25 cellular contexts compared by ENCODE assay signal in genomic region chr4:150743564-150744342, GRCh38.
A peak's percentile ranks its signal among the peaks of the same experiment; 100 is the strongest.
DNase-seq lines count a peak whose midpoint lies in the region; ATAC-seq, FAIRE-seq and TF ChIP-seq lines count a peak whose summit lies in the region.
"Had no signal": no experiment of that assay in that cellular context is flagged by ENCODE, and none has a peak within 500 bp of the region (broad histone marks: within the 10 kb centered on the region; RNA-seq: fewer than 3 reads in every experiment).

No MANE protein-coding gene starts in this region.

- TF ChIP-seq RAD21 in GM12878 (IDR thresholded peaks at IDR 0.05; ENCODE audit: insufficient read depth, low read depth, low read length) = no peak

- peak; percentile 2 for DNase-seq in NOMO-1 treated with dmso at 0.1 percent for 144 hours (lab: John Stamatoyannopoulos, UW; ENCODE audit: unreplicated experiment)
- DNase-seq in NOMO-1 treated with DMSO at 0.1 percent for 48 hours (lab: John Stamatoyannopoulos, UW; ENCODE audit: unreplicated experiment) = no peak
- DNase-seq in GM12878 (ENCODE audit: low read depth, low spot score) = peak; percentile 4
- DNase-seq in left kidney (ENCODE audit: low read depth, low spot score) = peak; percentile 7
- no peak for DNase-seq in trophoblast cell
- DNase-seq in transverse colon = no peak
- DNase-seq in GDM1 (lab: John Stamatoyannopoulos, UW) = no peak
- DNase-seq: activated CD8-positive, alpha-beta memory T cell treated with anti-CD3 and anti-CD28 coated beads for 24 hours; activated naive CD4-positive, alpha-beta T cell treated with anti-CD3 and anti-CD28 coated beads, Interleukin-2, amount 50 U/mL, for 16 hours; activated T-cell treated with anti-CD3 and anti-CD28 coated beads, Interleukin-2, amount 50 U/mL, for 24 hours; aorta; DND-41; head of caudate nucleus; naive B cell; NCI-H1436 treated with DMSO at 0.1 percent for 48 hours; NCI-H510A treated with DMSO at 0.1 percent for 48 hours; SHP77 treated with DMSO at 0.1 percent for 48 hours; stimulated activated CD4-positive, alpha-beta T cell treated with anti-CD3 and anti-CD28 coated beads, Interleukin-2, amount 100 ng/mL, for 24 hours; T-cell had no signal

- no peak overlapping the region for H3K23ac ChIP-seq in trophoblast cell (ENCODE audit: low read length)

- SMC1A ChIA-PET in GM12878 (lab: Charles Lee; ENCODE audit: uncharacterized antibody, unreplicated experiment) = interaction anchor here (0.6 to 1.4 kb wide), 4 partner anchors 18 to 87 kb away, joined by 3 to 4 read pairs (median 3); no protein-coding TSS in a partner anchor

- H2BK12ac ChIP-seq in trophoblast cell (ENCODE audit: low read length) = no peak overlapping the region

- TF ChIP-seq POLR2A in GM12878 (IDR thresholded peaks at IDR 0.05; ENCODE audit: low read depth, low read length) (no peak), transverse colon (IDR thresholded peaks at IDR 0.05) (no peak)

- no peak for TF ChIP-seq EP300 in GM12878 (IDR thresholded peaks at IDR 0.05; ENCODE audit: borderline replicate concordance in 1 of 2, control insufficient read depth in 1 of 2, low read depth in 2 of 2, low read length in 2 of 2)
- no peak for TF ChIP-seq EP300 in transverse colon (IDR thresholded peaks at IDR 0.05; ENCODE audit: low read depth)

- no peak overlapping the region for H3K14ac ChIP-seq in trophoblast cell (ENCODE audit: low read length)

- no peak overlapping the region for H3K9ac ChIP-seq in GM12878 (ENCODE audit: control insufficient read depth, insufficient read depth, low read length)
- H3K9ac ChIP-seq in trophoblast cell (ENCODE audit: low read length) = no peak overlapping the region
- H3K9ac ChIP-seq: KMS-11 had no signal

- POLR2A ChIA-PET in HEK293 (lab: Yijun Ruan, JAX) (no interaction called here), GM12878 (lab: Charles Lee) (interaction anchor here (1.1 kb wide), 1 partner anchor 9 kb away, joined by 5 read pairs; no protein-coding TSS in a partner anchor)

- no peaks in the 10 kb centered on the region for H3K79me2 ChIP-seq in GM12878 (ENCODE audit: control insufficient read depth, insufficient read depth, low read length)
- H3K79me2 ChIP-seq in trophoblast cell (ENCODE audit: control insufficient read depth, insufficient read depth, low read length, poor library complexity) = no peaks in the 10 kb centered on the region

- H2AFZ ChIP-seq in GM12878 (ENCODE audit: control insufficient read depth, low read depth, low read length) (no peak overlapping the region), trophoblast cell (ENCODE audit: insufficient read depth, low read length, poor library complexity) (no peak overlapping the region)

- H3K79me1 ChIP-seq in trophoblast cell (ENCODE audit: low read length) = no peaks in the 10 kb centered on the region

- H3K9me3 ChIP-seq in HEK293 (ENCODE audit: control insufficient read depth, insufficient read depth, low read depth, low read length) (no peaks in the 10 kb centered on the region), GM12878 (replicated peaks; ENCODE audit: control insufficient read depth, insufficient read depth, low read length) (no peaks in the 10 kb centered on the region), trophoblast cell (ENCODE audit: insufficient read depth, low read depth, low read length) (no peaks in the 10 kb centered on the region), transverse colon (no peaks in the 10 kb centered on the region)

- no peak overlapping the region for H4K91ac ChIP-seq in trophoblast cell (ENCODE audit: low read depth, low read length)

- H3K4me2 ChIP-seq in GM12878 (ENCODE audit: control insufficient read depth, insufficient read depth) = no peak overlapping the region
- H3K4me2 ChIP-seq in trophoblast cell (ENCODE audit: low read length) = no peak overlapping the region
- H3K4me2 ChIP-seq: KMS-11 had no signal

- no peak overlapping the region for H2AK5ac ChIP-seq in trophoblast cell (ENCODE audit: low read length)

- H3K18ac ChIP-seq in trophoblast cell (ENCODE audit: low read length) = no peak overlapping the region

- peak; percentile 80 for ATAC-seq in GM12878
- ATAC-seq: T-cell had no signal

- H4K12ac ChIP-seq in trophoblast cell (ENCODE audit: low read depth, low read length) = no peak overlapping the region

- intact Hi-C loops in GM12878 (cut with micrococcal nuclease; ENCODE audit: unreplicated experiment) = no loop called here
- intact Hi-C loops in transverse colon (cut with DNase I; ENCODE audit: low total_unique reads) = no loop called here

- no peak overlapping the region for H3K4ac ChIP-seq in trophoblast cell (ENCODE audit: low read depth, low read length)

- H4K8ac ChIP-seq in trophoblast cell (ENCODE audit: low read depth, low read length) = no peak overlapping the region

- H3K4me1 ChIP-seq in HEK293 (ENCODE audit: control insufficient read depth, insufficient read depth, low read length) = 0 out of 2 replicates have a peak, but pooled peaks cover 3% of the 10 kb centered on the region
- H3K4me1 ChIP-seq in GM12878 (ENCODE audit: control insufficient read depth, insufficient read depth, low read length) = no peaks in the 10 kb centered on the region
- H3K4me1 ChIP-seq in trophoblast cell (ENCODE audit: control insufficient read depth in 1 of 2, insufficient read depth in 2 of 2, low read length in 2 of 2) = peaks cover 0 to 2% of the 10 kb centered on the region in 2 experiments
- H3K4me1 ChIP-seq in transverse colon = no peaks in the 10 kb centered on the region

- TF ChIP-seq CTCF in HEK293 (tag by site-specific recombination; IDR thresholded peaks at IDR 0.05) (no peak), GM12878 (IDR thresholded peaks at IDR 0.05 in 2 of 3, conservative IDR thresholded peaks at IDR 0.05 in 1 of 3; ENCODE audit: control insufficient read depth in 2 of 3, extremely low read depth in 1 of 3, insufficient read depth in 1 of 3, low read depth in 3 of 3, low read length in 3 of 3) (no peak), transverse colon (IDR thresholded peaks at IDR 0.05) (no peak)

- in situ Hi-C loops in GM12878 (cut with MboI) (no loop called here), transverse colon (cut with MboI; ENCODE audit: low pct_ligation_motif_present in 1 of 4, low pct_unique_long_range_greater_than_20kb in 1 of 4, low sequenced_read_pairs in 3 of 4) (no loop called here)

- no peaks in the 10 kb centered on the region for H4K20me1 ChIP-seq in GM12878 (ENCODE audit: control insufficient read depth, insufficient read depth)

- no peak for FAIRE-seq in GM12878 (lab: Jason Lieb, UNC)
- FAIRE-seq: endothelial cell of umbilical vein, GM12892 had no signal

- H3K27me3 ChIP-seq in GM12878 (replicated peaks in 1 of 2; ENCODE audit: control insufficient read depth in 2 of 2, insufficient read depth in 2 of 2, low read length in 1 of 2) (no peaks in the 10 kb centered on the region), trophoblast cell (ENCODE audit: insufficient read depth, low read length) (no peaks in the 10 kb centered on the region), transverse colon (no peaks in the 10 kb centered on the region)

- RAD21 ChIA-PET in GM12878 (lab: Charles Lee; ENCODE audit: unreplicated experiment) = no interaction called here

- H2BK5ac ChIP-seq in trophoblast cell (ENCODE audit: low read depth, low read length, poor library complexity) = no peak overlapping the region

- BruUV-seq in GM12878 (replicated peaks; lab: Mats Ljungman, UMichigan) = no TSS peak

- CTCF ChIA-PET in HEK293 (lab: Yijun Ruan, JAX) (no interaction called here), GM12878 (lab: Yijun Ruan, JAX) (interaction anchor here (0.6 to 0.9 kb wide), 2 partner anchors 124 to 366 kb away, joined by 3 read pairs; no protein-coding TSS in a partner anchor)

- H3K36me3 ChIP-seq in HEK293 (ENCODE audit: control insufficient read depth in 2 of 2, insufficient read depth in 1 of 2, low read length in 2 of 2) (no peaks in the 10 kb centered on the region; a peak in 1 of 3 replicates), GM12878 (ENCODE audit: control insufficient read depth in 2 of 2, insufficient read depth in 2 of 2, low read length in 1 of 2) (no peaks in the 10 kb centered on the region), trophoblast cell (ENCODE audit: control insufficient read depth in 1 of 2, insufficient read depth in 2 of 2, low read length in 2 of 2) (no peaks in the 10 kb centered on the region), transverse colon (peaks cover 0 to 3% (median 0%) of the 10 kb centered on the region in 4 donors)

- H2BK120ac ChIP-seq in trophoblast cell (ENCODE audit: insufficient read depth, low read length, poor library complexity) = no peak overlapping the region

- H3K4me3 ChIP-seq in HEK293 (ENCODE audit: low read depth, low read length) (no peak overlapping the region), GM12878 (no peak overlapping the region), trophoblast cell (ENCODE audit: low read depth, low read length) (no peak overlapping the region), transverse colon (no peak overlapping the region)
- H3K4me3 ChIP-seq: skin epidermis had no signal

- WGBS in GM12878 (ENCODE audit: insufficient coverage, insufficient replicate concordance, low lambda C conversion rate, missing lambda C conversion rate) = 50% methylated on average over 2 of the region's 2 CpGs
- WGBS in trophoblast cell (ENCODE audit: extremely low coverage, insufficient coverage, insufficient read length) = no CpG with 5 or more reads among the region's 2 CpGs
- 70 to 81% methylated on average over 2 of the region's 2 CpGs for WGBS in transverse colon (ENCODE audit: low coverage in 1 of 2), 2 donors

- H3K27ac ChIP-seq in HEK293 (ENCODE audit: extremely low read depth, low read depth, low read length) (no peak overlapping the region), GM12878 (ENCODE audit: control insufficient read depth, insufficient read depth) (no peak overlapping the region), trophoblast cell (ENCODE audit: low read depth, low read length) (no peak overlapping the region), transverse colon (no peak overlapping the region)
- H3K27ac ChIP-seq: 22Rv1, KMS-11, skin epidermis had no signal

TF ChIP-seq in HEK293, 187 proteins besides CTCF, POLR2A, EP300 and RAD21 (continues in another document):
- TF ChIP-seq RBAK (tag by site-specific recombination; IDR thresholded peaks at IDR 0.05) = no peak

TF ChIP-seq in GM12878, 131 proteins besides CTCF, POLR2A, EP300 and RAD21 (continues in another document):
- TF ChIP-seq PKNOX1 (IDR thresholded peaks at IDR 0.05) = no peak
- TF ChIP-seq MYB (IDR thresholded peaks at IDR 0.05; ENCODE audit: borderline replicate concordance, low read depth, low read length) = no peak
- TF ChIP-seq MEF2B (IDR thresholded peaks at IDR 0.05; ENCODE audit: partially characterized antibody, poor library complexity, severe bottlenecking) = peak; percentile 64
- TF ChIP-seq TAF1 (IDR thresholded peaks at IDR 0.05; ENCODE audit: borderline replicate concordance, low read depth, low read length) = no peak

Comparison
In these comparisons a context has a peak if more than half of its experiments do, and no peak if none do; other contexts are left out.
1. DNase-seq: peak in NOMO-1 treated with dmso at 0.1 percent for 144 hours (single experiment), GM12878 (single experiment) and left kidney (single experiment); none in NOMO-1 treated with DMSO at 0.1 percent for 48 hours (single experiment), trophoblast cell (0 of 2), transverse colon (single experiment) and GDM1 (single experiment).